Comparison of ENCODE assay signal across 23 cellular contexts in genomic region chr20:56861590-56861989, GRCh38.
DNase-seq lines count a peak whose midpoint lies in the region; ATAC-seq and TF ChIP-seq lines count a peak whose summit lies in the region.
"Had no signal": no experiment of that assay in that cellular context is flagged by ENCODE, and none has a peak within 500 bp of the region (broad histone marks: within the 10 kb centered on the region; RNA-seq: fewer than 3 reads in every experiment).

No MANE protein-coding gene starts in this region.

- no peak overlapping the region for H3K23ac ChIP-seq in trophoblast cell (ENCODE audit: low read length)

- H2AFZ ChIP-seq in GM23338 (peak overlapping the region; percentile 66; the same call in 1 of the 2 replicates), trophoblast cell (ENCODE audit: insufficient read depth, low read length, poor library complexity) (no peak overlapping the region)

- H3K14ac ChIP-seq in trophoblast cell (ENCODE audit: low read length), result no peak overlapping the region

- DNase-seq in GM23338 (ENCODE audit: low spot score), result peak; percentile 20
- peak; percentile 42 for DNase-seq in SW480 (ENCODE audit: low spot score)
- peak; percentile 26 for DNase-seq in iPS-NIHi7 (ENCODE audit: extremely low spot score)
- DNase-seq in trophoblast cell, result no peak
- DNase-seq in NCI-H2107 treated with DMSO at 0.1 percent for 48 hours (lab: John Stamatoyannopoulos, UW; ENCODE audit: unreplicated experiment), result no peak
- DNase-seq in ACHN, result no peak
- DNase-seq: C1 segment of cervical spinal cord; CD4-positive, alpha-beta memory T cell; COR-L47; DMS 273 treated with DMSO at 0.1 percent for 48 hours; DMS79 treated with DMSO at 0.1 percent for 48 hours; H9; IMR-90; KG1; MG63; NCI-H1105 treated with DMSO at 0.1 percent for 48 hours; NCI-H2029; NCI-H510A; NCI-H69; SHP77 had no signal

- peaks cover 36% of the 10 kb centered on the region for H3K4me1 Mint-ChIP-seq in GM23338
- H3K4me1 Mint-ChIP-seq: CD4-positive, alpha-beta memory T cell had no signal

- ATAC-seq in GM23338 (peak; percentile 25), HG03196 (IDR thresholded peaks at IDR 0.05; ENCODE audit: unreplicated experiment) (no peak), SK-N-SH treated with all-trans-retinoic acid at 6 μM for 48 hours (no peak)

- peaks cover 15% of the 10 kb centered on the region for H3K79me1 ChIP-seq in trophoblast cell (ENCODE audit: low read length)

- H3K36me3 Mint-ChIP-seq in GM23338 (ENCODE audit: low read depth), result no peaks in the 10 kb centered on the region; the same call in 2 of the 3 replicates
- H3K36me3 Mint-ChIP-seq: CD4-positive, alpha-beta memory T cell had no signal

- peaks cover 19% of the 10 kb centered on the region for H3K27me3 Mint-ChIP-seq in GM23338 (ENCODE audit: insufficient read depth, low read depth, poor library complexity)

- H2AK5ac ChIP-seq in trophoblast cell (ENCODE audit: low read length), result no peak overlapping the region

- no peaks in the 10 kb centered on the region for H3K9me3 Mint-ChIP-seq in GM23338
- H3K9me3 Mint-ChIP-seq: H9 had no signal

- peak overlapping the region; percentile 22 for H4K91ac ChIP-seq in trophoblast cell (ENCODE audit: low read depth, low read length)

- H3K4ac ChIP-seq in trophoblast cell (ENCODE audit: low read depth, low read length), result no peak overlapping the region

- H3K4me3 Mint-ChIP-seq in GM23338, result no peak overlapping the region
- H3K4me3 Mint-ChIP-seq: CD4-positive, alpha-beta memory T cell; H9 had no signal

- no peak overlapping the region for H2BK5ac ChIP-seq in trophoblast cell (ENCODE audit: low read depth, low read length, poor library complexity)

- H3K4me2 ChIP-seq in GM23338, result peak overlapping the region; percentile 72
- no peak overlapping the region for H3K4me2 ChIP-seq in trophoblast cell (ENCODE audit: low read length)

- no peaks in the 10 kb centered on the region for H3K79me2 ChIP-seq in GM23338 (replicated peaks; ENCODE audit: insufficient read depth)
- no peaks in the 10 kb centered on the region for H3K79me2 ChIP-seq in trophoblast cell (ENCODE audit: control insufficient read depth, insufficient read depth, low read length, poor library complexity)

- H3K4me1 ChIP-seq in GM23338 (ENCODE audit: insufficient read depth) (peaks cover 29% of the 10 kb centered on the region), trophoblast cell (ENCODE audit: control insufficient read depth in 1 of 2, insufficient read depth in 2 of 2, low read length in 2 of 2) (peaks cover 18 to 28% of the 10 kb centered on the region in 2 experiments)

- no peaks in the 10 kb centered on the region for H4K20me1 ChIP-seq in GM23338 (replicated peaks; ENCODE audit: insufficient read depth)

- no peak for TF ChIP-seq CTCF in GM23338 (conservative IDR thresholded peaks at IDR 0.05; ENCODE audit: low read depth in 2 of 2)

- H2BK120ac ChIP-seq in trophoblast cell (ENCODE audit: insufficient read depth, low read length, poor library complexity), result peak overlapping the region; percentile 16

- H4K8ac ChIP-seq in trophoblast cell (ENCODE audit: low read depth, low read length), result no peak overlapping the region

- no peak overlapping the region for H4K12ac ChIP-seq in trophoblast cell (ENCODE audit: low read depth, low read length)

- H3K9me2 ChIP-seq in GM23338 (ENCODE audit: insufficient read depth), result no peaks in the 10 kb centered on the region

- no peak overlapping the region for H3K27ac Mint-ChIP-seq in GM23338
- H3K27ac Mint-ChIP-seq: CD4-positive, alpha-beta memory T cell; H9 had no signal

- H3K4me3 ChIP-seq in GM23338 (no peak overlapping the region), trophoblast cell (ENCODE audit: low read depth, low read length) (no peak overlapping the region)
- H3K4me3 ChIP-seq: MG63 had no signal

- peaks cover 4% of the 10 kb centered on the region; the same call in 1 of the 2 replicates for H3K27me3 ChIP-seq in GM23338 (ENCODE audit: insufficient read depth)
- H3K27me3 ChIP-seq in trophoblast cell (ENCODE audit: insufficient read depth, low read length), result no peaks in the 10 kb centered on the region
- H3K27me3 ChIP-seq: MG63 had no signal

- H3K36me3 ChIP-seq in GM23338 (ENCODE audit: insufficient read depth), result no peaks in the 10 kb centered on the region
- H3K36me3 ChIP-seq in trophoblast cell (ENCODE audit: control insufficient read depth in 1 of 2, insufficient read depth in 2 of 2, low read length in 2 of 2), result no peaks in the 10 kb centered on the region
- H3K36me3 ChIP-seq: MG63 had no signal

- no peak overlapping the region for H3K27ac ChIP-seq in GM23338 (ENCODE audit: low read depth)
- no peak overlapping the region for H3K27ac ChIP-seq in trophoblast cell (ENCODE audit: low read depth, low read length)
- H3K27ac ChIP-seq: RWPE1 had no signal

- H3K18ac ChIP-seq in trophoblast cell (ENCODE audit: low read length), result no peak overlapping the region

- in situ Hi-C loops in ACHN (cut with HindIII; ENCODE audit: low pct_ligation_motif_present, low pct_unique_long_range_greater_than_20kb, low sequenced_read_pairs), result no loop called here

- no CpG with 5 or more reads among the region's 6 CpGs for WGBS in trophoblast cell (ENCODE audit: extremely low coverage, insufficient coverage, insufficient read length)

- H3F3A ChIP-seq in GM23338 (replicated peaks; ENCODE audit: low read depth), result no peaks in the 10 kb centered on the region

- H3K9ac ChIP-seq in trophoblast cell (ENCODE audit: low read length), result no peak overlapping the region

- no peak overlapping the region for H2BK12ac ChIP-seq in trophoblast cell (ENCODE audit: low read length)

- no peaks in the 10 kb centered on the region for H3K9me3 ChIP-seq in trophoblast cell (ENCODE audit: insufficient read depth, low read depth, low read length)
- H3K9me3 ChIP-seq: MG63 had no signal

TF ChIP-seq in GM23338, 12 proteins besides CTCF, POLR2A, EP300 and RAD21:
- TF ChIP-seq JUNB (IDR thresholded peaks at IDR 0.05; ENCODE audit: unreplicated experiment) (no peak), ZNF114 (CRISPR knock-in tag; IDR thresholded peaks at IDR 0.05) (no peak)
TF ChIP-seq in GM23338: peak in this region for 0.

TF ChIP-seq in SK-N-SH treated with all-trans-retinoic acid at 6 μM for 48 hours, 23 proteins besides CTCF, POLR2A, EP300 and RAD21 (continues in another document):
- TF ChIP-seq RARB (CRISPR knock-in tag; IDR thresholded peaks at IDR 0.05) (no peak), GLIS3 (CRISPR knock-in tag; IDR thresholded peaks at IDR 0.05) (no peak), ZNF8 (CRISPR knock-in tag; IDR thresholded peaks at IDR 0.05) (no peak), PPARA (CRISPR knock-in tag; IDR thresholded peaks at IDR 0.05; ENCODE audit: borderline replicate concordance) (no peak), POU6F1 (CRISPR knock-in tag; IDR thresholded peaks at IDR 0.05; ENCODE audit: borderline replicate concordance, low read depth) (no peak), TOX (CRISPR knock-in tag; IDR thresholded peaks at IDR 0.05; ENCODE audit: borderline replicate concordance) (no peak), PATZ1 (CRISPR knock-in tag; IDR thresholded peaks at IDR 0.05; ENCODE audit: borderline replicate concordance) (no peak), TCF4 (CRISPR knock-in tag; IDR thresholded peaks at IDR 0.05; ENCODE audit: borderline replicate concordance) (no peak), ISL1 (CRISPR knock-in tag; IDR thresholded peaks at IDR 0.05) (no peak), CREB5 (CRISPR knock-in tag; IDR thresholded peaks at IDR 0.05; ENCODE audit: low read depth) (no peak), ZC3H10 (CRISPR knock-in tag; IDR thresholded peaks at IDR 0.05) (no peak)

Comparison
In these comparisons a context has a peak if more than half of its experiments do, and no peak if none do; other contexts are left out.
1. DNase-seq: peak in GM23338 (single experiment), SW480 (single experiment) and iPS-NIHi7 (single experiment); none in trophoblast cell (0 of 2), NCI-H2107 treated with DMSO at 0.1 percent for 48 hours (single experiment) and ACHN (single experiment).